In genomic region chr19:2315121-2315817, GRCh38 we compare ENCODE assay signal across 1 cellular context.
A peak's percentile ranks its signal among the peaks of the same experiment; 100 is the strongest.
TF ChIP-seq lines count a peak whose summit lies in the region.

No MANE protein-coding gene starts in this region.

TF ChIP-seq in K562, 482 proteins besides CTCF, POLR2A, EP300 and RAD21 (continued from another document):
- TF ChIP-seq, protein P1, sequence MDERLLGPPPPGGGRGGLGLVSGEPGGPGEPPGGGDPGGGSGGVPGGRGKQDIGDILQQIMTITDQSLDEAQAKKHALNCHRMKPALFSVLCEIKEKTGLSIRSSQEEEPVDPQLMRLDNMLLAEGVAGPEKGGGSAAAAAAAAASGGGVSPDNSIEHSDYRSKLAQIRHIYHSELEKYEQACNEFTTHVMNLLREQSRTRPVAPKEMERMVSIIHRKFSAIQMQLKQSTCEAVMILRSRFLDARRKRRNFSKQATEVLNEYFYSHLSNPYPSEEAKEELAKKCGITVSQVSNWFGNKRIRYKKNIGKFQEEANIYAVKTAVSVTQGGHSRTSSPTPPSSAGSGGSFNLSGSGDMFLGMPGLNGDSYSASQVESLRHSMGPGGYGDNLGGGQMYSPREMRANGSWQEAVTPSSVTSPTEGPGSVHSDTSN (CRISPR knock-in tag; IDR thresholded peaks at IDR 0.05; ENCODE audit: low read depth) = no peak
- TF ChIP-seq, protein P1 (tag; conservative IDR thresholded peaks at IDR 0.05; ENCODE audit: low read depth) = no peak
- TF ChIP-seq ZNF511 (CRISPR knock-in tag; IDR thresholded peaks at IDR 0.05) (no peak), TRIM24 (IDR thresholded peaks at IDR 0.05) (peak in 1 of 2 experiments; percentile 51; a peak in 2 of 4 replicates), ZNF444 (CRISPR knock-in tag; IDR thresholded peaks at IDR 0.05) (no peak), BRCA1 (IDR thresholded peaks at IDR 0.05) (no peak), BRCA1 (CRISPR knock-in tag; IDR thresholded peaks at IDR 0.05) (no peak), LCOR (CRISPR knock-in tag; IDR thresholded peaks at IDR 0.05) (peak; percentile 54; the same call in 1 of the 2 replicates), ZNF24 (IDR thresholded peaks at IDR 0.05) (no peak), ZNF551 (CRISPR knock-in tag; IDR thresholded peaks at IDR 0.05) (no peak), ZNF408 (CRISPR knock-in tag; IDR thresholded peaks at IDR 0.05; ENCODE audit: low read depth) (no peak), E4F1 (CRISPR knock-in tag; IDR thresholded peaks at IDR 0.05; ENCODE audit: borderline replicate concordance) (no peak), ZC3H8 (IDR thresholded peaks at IDR 0.05) (no peak), PHB (CRISPR knock-in tag; IDR thresholded peaks at IDR 0.05) (no peak), EZH2 (IDR thresholded peaks at IDR 0.05; ENCODE audit: borderline replicate concordance, low read depth, low read length) (no peak), NFIC (IDR thresholded peaks at IDR 0.05) (no peak)
- TF ChIP-seq, protein P2, sequence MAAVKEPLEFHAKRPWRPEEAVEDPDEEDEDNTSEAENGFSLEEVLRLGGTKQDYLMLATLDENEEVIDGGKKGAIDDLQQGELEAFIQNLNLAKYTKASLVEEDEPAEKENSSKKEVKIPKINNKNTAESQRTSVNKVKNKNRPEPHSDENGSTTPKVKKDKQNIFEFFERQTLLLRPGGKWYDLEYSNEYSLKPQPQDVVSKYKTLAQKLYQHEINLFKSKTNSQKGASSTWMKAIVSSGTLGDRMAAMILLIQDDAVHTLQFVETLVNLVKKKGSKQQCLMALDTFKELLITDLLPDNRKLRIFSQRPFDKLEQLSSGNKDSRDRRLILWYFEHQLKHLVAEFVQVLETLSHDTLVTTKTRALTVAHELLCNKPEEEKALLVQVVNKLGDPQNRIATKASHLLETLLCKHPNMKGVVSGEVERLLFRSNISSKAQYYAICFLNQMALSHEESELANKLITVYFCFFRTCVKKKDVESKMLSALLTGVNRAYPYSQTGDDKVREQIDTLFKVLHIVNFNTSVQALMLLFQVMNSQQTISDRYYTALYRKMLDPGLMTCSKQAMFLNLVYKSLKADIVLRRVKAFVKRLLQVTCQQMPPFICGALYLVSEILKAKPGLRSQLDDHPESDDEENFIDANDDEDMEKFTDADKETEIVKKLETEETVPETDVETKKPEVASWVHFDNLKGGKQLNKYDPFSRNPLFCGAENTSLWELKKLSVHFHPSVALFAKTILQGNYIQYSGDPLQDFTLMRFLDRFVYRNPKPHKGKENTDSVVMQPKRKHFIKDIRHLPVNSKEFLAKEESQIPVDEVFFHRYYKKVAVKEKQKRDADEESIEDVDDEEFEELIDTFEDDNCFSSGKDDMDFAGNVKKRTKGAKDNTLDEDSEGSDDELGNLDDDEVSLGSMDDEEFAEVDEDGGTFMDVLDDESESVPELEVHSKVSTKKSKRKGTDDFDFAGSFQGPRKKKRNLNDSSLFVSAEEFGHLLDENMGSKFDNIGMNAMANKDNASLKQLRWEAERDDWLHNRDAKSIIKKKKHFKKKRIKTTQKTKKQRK (IDR thresholded peaks at IDR 0.05; ENCODE audit: borderline replicate concordance, low read depth, low read length) = no peak
